Comparison of ENCODE assay signal across 2 cellular contexts in the genomic region with DNA sequence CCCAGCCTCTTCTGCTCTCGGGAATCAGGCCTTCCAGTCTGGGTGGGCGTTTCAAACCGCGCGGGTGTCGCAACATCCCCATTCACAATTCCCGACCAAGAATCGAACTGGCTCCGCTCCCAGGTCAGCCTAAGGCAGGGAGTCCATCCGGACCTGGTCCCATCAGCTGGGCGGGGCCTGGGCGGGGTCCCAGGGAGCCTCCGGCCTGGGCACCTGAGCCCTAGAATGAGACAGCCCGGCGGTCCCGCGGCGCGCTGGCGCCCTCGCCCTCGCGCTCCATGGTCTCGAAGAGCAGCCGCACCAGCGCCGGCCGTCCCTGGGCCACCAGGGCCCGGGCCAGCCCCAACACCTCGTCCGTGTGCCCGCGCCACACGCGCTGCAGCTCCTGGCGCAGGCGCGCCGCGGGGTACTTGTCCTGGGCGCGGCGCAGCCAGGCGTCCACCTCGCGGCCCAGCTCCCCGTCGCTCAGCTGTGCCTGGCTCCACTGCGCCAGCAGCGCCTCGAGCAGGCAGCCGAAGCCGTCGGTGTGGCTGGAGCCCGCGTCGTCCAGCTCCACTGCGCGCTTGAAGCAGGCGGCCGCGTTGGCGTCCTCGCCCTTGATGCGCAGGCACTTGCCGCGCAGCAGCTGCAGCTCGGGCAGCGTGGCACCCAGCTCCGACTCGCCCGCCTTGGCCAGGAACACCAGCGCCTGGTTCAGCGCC.
A peak's percentile ranks its signal among the peaks of the same experiment; 100 is the strongest.
TF ChIP-seq lines count a peak whose summit lies in the region.

No MANE protein-coding gene starts in this region.

TF ChIP-seq in H1, 55 proteins besides CTCF, POLR2A, EP300 and RAD21:
- TF ChIP-seq, protein P1, sequence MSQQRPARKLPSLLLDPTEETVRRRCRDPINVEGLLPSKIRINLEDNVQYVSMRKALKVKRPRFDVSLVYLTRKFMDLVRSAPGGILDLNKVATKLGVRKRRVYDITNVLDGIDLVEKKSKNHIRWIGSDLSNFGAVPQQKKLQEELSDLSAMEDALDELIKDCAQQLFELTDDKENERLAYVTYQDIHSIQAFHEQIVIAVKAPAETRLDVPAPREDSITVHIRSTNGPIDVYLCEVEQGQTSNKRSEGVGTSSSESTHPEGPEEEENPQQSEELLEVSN (IDR thresholded peaks at IDR 0.05) = peak; percentile 99
- TF ChIP-seq POLR2AphosphoS5 (IDR thresholded peaks at IDR 0.05; ENCODE audit: low read depth, low read length) (no peak), KDM1A (IDR thresholded peaks at IDR 0.05; ENCODE audit: borderline replicate concordance, low read length) (peak; percentile 26; the same call in 1 of the 2 replicates), MAX (IDR thresholded peaks at IDR 0.05) (peak; percentile 98), CEBPB (IDR thresholded peaks at IDR 0.05; ENCODE audit: low read depth, low read length) (peak; percentile 90), RNF2 (IDR thresholded peaks at IDR 0.05; ENCODE audit: borderline replicate concordance, low read depth, low read length, missing control alignments, poor library complexity, severe bottlenecking) (peak; percentile 64), TAF7 (optimal IDR thresholded peaks at IDR 0.05; ENCODE audit: borderline replicate concordance, low read depth, low read length) (no peak), GABPA (IDR thresholded peaks at IDR 0.05; ENCODE audit: borderline replicate concordance, insufficient read depth, low read length) (peak; percentile 71; the same call in 1 of the 2 replicates), SUZ12 (IDR thresholded peaks at IDR 0.05; ENCODE audit: low read length) (peak; percentile 78), KDM4A (IDR thresholded peaks at IDR 0.05; ENCODE audit: low read depth, low read length, severe bottlenecking) (peak; percentile 93), SRF (IDR thresholded peaks at IDR 0.05; ENCODE audit: low read depth, low read length) (no peak), TEAD4 (IDR thresholded peaks at IDR 0.05; ENCODE audit: low read depth, low read length) (0 out of 2 replicates have a peak, but pooled peaks have one; percentile 11), GTF2F1 (IDR thresholded peaks at IDR 0.05; ENCODE audit: borderline replicate concordance, low read depth, low read length) (no peak)

TF ChIP-seq in HEK293T, 16 proteins besides CTCF, POLR2A, EP300 and RAD21:
- TF ChIP-seq PKNOX1 (IDR thresholded peaks at IDR 0.05) = no peak
- TF ChIP-seq L3MBTL2 (conservative IDR thresholded peaks at IDR 0.05) = no peak
- TF ChIP-seq FOXK2 (IDR thresholded peaks at IDR 0.05) = no peak
- no peak for TF ChIP-seq ARNT (IDR thresholded peaks at IDR 0.05)
- no peak for TF ChIP-seq FOXM1 (IDR thresholded peaks at IDR 0.05; ENCODE audit: borderline replicate concordance)
- TF ChIP-seq HDGF (IDR thresholded peaks at IDR 0.05; ENCODE audit: borderline replicate concordance) = no peak
- TF ChIP-seq SP1 (IDR thresholded peaks at IDR 0.05) = no peak
- TF ChIP-seq FOXA1 (IDR thresholded peaks at IDR 0.05) = no peak
- TF ChIP-seq ELF4 (IDR thresholded peaks at IDR 0.05) = no peak
- no peak for TF ChIP-seq ZNF384 (IDR thresholded peaks at IDR 0.05)
- TF ChIP-seq TARDBP (IDR thresholded peaks at IDR 0.05) = no peak
- TF ChIP-seq CTBP1 (IDR thresholded peaks at IDR 0.05; ENCODE audit: borderline replicate concordance) = no peak
- TF ChIP-seq NFRKB (IDR thresholded peaks at IDR 0.05) = no peak
- TF ChIP-seq BHLHE40 (IDR thresholded peaks at IDR 0.05; ENCODE audit: borderline replicate concordance) = no peak
- no peak for TF ChIP-seq SUZ12 (IDR thresholded peaks at IDR 0.05)
- TF ChIP-seq LEF1 (IDR thresholded peaks at IDR 0.05; ENCODE audit: borderline replicate concordance) = no peak
